8 cellular contexts compared by ENCODE assay signal in genomic region chr14:50311974-50312733, GRCh38. TPM values are rescaled to one million over a fixed set of nuclear protein-coding genes. Genes with fewer than 3 reads are reported as not detected.
DNase-seq lines count a peak whose midpoint lies in the region; ATAC-seq, FAIRE-seq and TF ChIP-seq lines count a peak whose summit lies in the region.

A gene with protein sequence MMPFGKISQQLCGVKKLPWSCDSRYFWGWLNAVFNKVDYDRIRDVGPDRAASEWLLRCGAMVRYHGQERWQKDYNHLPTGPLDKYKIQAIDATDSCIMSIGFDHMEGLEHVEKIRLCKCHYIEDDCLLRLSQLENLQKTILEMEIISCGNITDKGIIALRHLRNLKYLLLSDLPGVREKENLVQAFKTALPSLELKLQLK (plus strand): TSS chr14:50312324. CDS start chr14:50321488, 9,164 bp downstream.
Gene L2HGDH, minus strand, starts transcription at chr14:50312229. Its CDS starts 79 bp downstream, at chr14:50312150.

- H3K4me1 ChIP-seq in Caco-2 (0 out of 2 replicates have a peak, but pooled peaks cover 5% of the 10 kb centered on the region), NT2/D1 (ENCODE audit: insufficient read depth, insufficient read length) (no peaks in the 10 kb centered on the region), endocrine pancreas (ENCODE audit: control insufficient read depth, insufficient read depth, low read length) (peaks cover 11% of the 10 kb centered on the region)

- no TSS peak for BruUV-seq in Caco-2 (replicated peaks; lab: Mats Ljungman, UMichigan)

- no peaks in the 10 kb centered on the region for H3K27me3 Mint-ChIP-seq in Caco-2 (ENCODE audit: insufficient read depth, unreplicated experiment)
- no peaks in the 10 kb centered on the region for H3K27me3 Mint-ChIP-seq in activated CD8-positive, alpha-beta memory T cell treated with anti-CD3 and anti-CD28 coated beads, Interleukin-2, amount 10 ng/mL, durations not matched to agents 7 days and 5 days
- H3K27me3 Mint-ChIP-seq in mesothelial cell of epicardium (ENCODE audit: low read depth): no peaks in the 10 kb centered on the region

- H3K4me3 ChIP-seq in Caco-2 (ENCODE audit: low read depth, low read length) (peak within 1 kb of the TSS; percentile 78), NT2/D1 (ENCODE audit: insufficient read length, low read depth) (peak within 1 kb of the TSS; percentile 84), endocrine pancreas (ENCODE audit: control insufficient read depth, insufficient read depth, low read length) (peak within 1 kb of the TSS; percentile 87)

- DNase-seq in Caco-2: peak; percentile 94 to 96
- peak; percentile 91 for DNase-seq in HTR-8/SVneo (ENCODE audit: insufficient read length, low spot score)
- peak; percentile 89 for DNase-seq in NT2/D1 (ENCODE audit: low read depth, low spot score)
- DNase-seq in activated CD8-positive, alpha-beta memory T cell treated with anti-CD3 and anti-CD28 coated beads, Interleukin-2, amount 10 ng/mL, durations not matched to agents 7 days and 5 days: peak; percentile 93
- DNase-seq in mesothelial cell of epicardium (ENCODE audit: low spot score in 2 of 2, unreplicated experiment in 2 of 2): peak; percentile 77 to 87
- peak; percentile 87 to 89 for DNase-seq in stimulated activated CD8-positive, alpha-beta memory T cell treated with anti-CD3 and anti-CD28 coated beads, Interleukin-15, amount 100 ng/mL, for 48 hours (ENCODE audit: low read depth in 2 of 2)

- TF ChIP-seq CTCF in Caco-2 (IDR thresholded peaks at IDR 0.05; ENCODE audit: insufficient read depth in 1 of 2, low read depth in 1 of 2, low read length in 1 of 2, severe bottlenecking in 1 of 2, unreplicated experiment in 1 of 2) (peak in 1 of 2 experiments; percentile 7), mesothelial cell of epicardium (IDR thresholded peaks at IDR 0.05; ENCODE audit: unreplicated experiment) (no peak)

- H3K4me1 Mint-ChIP-seq in Caco-2 (ENCODE audit: low read depth, unreplicated experiment): peaks cover 7% of the 10 kb centered on the region
- H3K4me1 Mint-ChIP-seq in activated CD8-positive, alpha-beta memory T cell treated with anti-CD3 and anti-CD28 coated beads, Interleukin-2, amount 10 ng/mL, durations not matched to agents 7 days and 5 days: peaks cover 46% of the 10 kb centered on the region
- H3K4me1 Mint-ChIP-seq in mesothelial cell of epicardium: peaks cover 18% of the 10 kb centered on the region

- POLR2A ChIA-PET in Caco-2 (lab: Charles Lee): interaction anchor here (0.6 to 1.0 kb wide), 9 partner anchors 9 to 543 kb away, joined by 3 to 7 read pairs (median 4); no protein-coding TSS in a partner anchor

- H3K27me3 ChIP-seq in Caco-2 (replicated peaks; ENCODE audit: control insufficient read depth, insufficient read depth, low read length) (no peaks in the 10 kb centered on the region), NT2/D1 (ENCODE audit: insufficient read depth, insufficient read length) (no peaks in the 10 kb centered on the region), endocrine pancreas (ENCODE audit: control insufficient read depth, insufficient read depth, low read length) (no peaks in the 10 kb centered on the region)

- H3K9me3 ChIP-seq in Caco-2: no peaks in the 10 kb centered on the region
- peaks cover 7% of the 10 kb centered on the region; the same call in 1 of the 2 replicates for H3K9me3 ChIP-seq in NT2/D1 (ENCODE audit: insufficient read depth, low read length)
- no peaks in the 10 kb centered on the region for H3K9me3 ChIP-seq in endocrine pancreas (ENCODE audit: control insufficient read depth, low read length)

- H3K36me3 Mint-ChIP-seq in Caco-2 (ENCODE audit: insufficient read depth, unreplicated experiment) (peaks cover 37% of the 10 kb centered on the region), mesothelial cell of epicardium (peaks cover 24% of the 10 kb centered on the region)
- H3K36me3 Mint-ChIP-seq in activated CD8-positive, alpha-beta memory T cell treated with anti-CD3 and anti-CD28 coated beads, Interleukin-2, amount 10 ng/mL, durations not matched to agents 7 days and 5 days: peaks cover 39% of the 10 kb centered on the region

- peak within 1 kb of the TSS; percentile 87 for H3K4me3 Mint-ChIP-seq in Caco-2 (ENCODE audit: unreplicated experiment)
- H3K4me3 Mint-ChIP-seq in activated CD8-positive, alpha-beta memory T cell treated with anti-CD3 and anti-CD28 coated beads, Interleukin-2, amount 10 ng/mL, durations not matched to agents 7 days and 5 days: peak within 1 kb of the TSS; percentile 91
- H3K4me3 Mint-ChIP-seq in mesothelial cell of epicardium: peak within 1 kb of the TSS; percentile 89

- peak; percentile 94 for ATAC-seq in GM21381 (IDR thresholded peaks at IDR 0.05; ENCODE audit: unreplicated experiment)
- peak; percentile 95 for ATAC-seq in activated CD8-positive, alpha-beta memory T cell treated with anti-CD3 and anti-CD28 coated beads, Interleukin-2, amount 10 ng/mL, durations not matched to agents 7 days and 5 days

- peak within 1 kb of the TSS; percentile 92 for H3K27ac Mint-ChIP-seq in Caco-2 (ENCODE audit: unreplicated experiment)
- H3K27ac Mint-ChIP-seq in activated CD8-positive, alpha-beta memory T cell treated with anti-CD3 and anti-CD28 coated beads, Interleukin-2, amount 10 ng/mL, durations not matched to agents 7 days and 5 days: peak within 1 kb of the TSS; percentile 97
- H3K27ac Mint-ChIP-seq in mesothelial cell of epicardium: peak within 1 kb of the TSS; percentile 98

- H3K9me3 Mint-ChIP-seq in Caco-2 (ENCODE audit: unreplicated experiment) (no peaks in the 10 kb centered on the region), mesothelial cell of epicardium (peaks cover 17% of the 10 kb centered on the region)
- peaks cover 2% of the 10 kb centered on the region for H3K9me3 Mint-ChIP-seq in activated CD8-positive, alpha-beta memory T cell treated with anti-CD3 and anti-CD28 coated beads, Interleukin-2, amount 10 ng/mL, durations not matched to agents 7 days and 5 days (ENCODE audit: low read depth)

- H3K36me3 ChIP-seq in Caco-2 (ENCODE audit: control insufficient read depth, insufficient read depth, low read length): no peaks in the 10 kb centered on the region
- H3K36me3 ChIP-seq in NT2/D1 (ENCODE audit: insufficient read depth, insufficient read length, low read length): no peaks in the 10 kb centered on the region
- no peaks in the 10 kb centered on the region for H3K36me3 ChIP-seq in endocrine pancreas (ENCODE audit: control insufficient read depth, insufficient read depth, low read length)

- CTCF ChIA-PET in Caco-2 (lab: Charles Lee): interaction anchor here (0.6 to 2.9 kb wide), 8 partner anchors 9 to 1270 kb away, joined by 3 to 17 read pairs (median 4); partner anchors contain the start of gene MAP4K5
- CTCF ChIA-PET in activated CD8-positive, alpha-beta memory T cell treated with anti-CD3 and anti-CD28 coated beads, Interleukin-2, amount 10 ng/mL, durations not matched to agents 7 days and 5 days (lab: Charles Lee): interaction anchor here (0.8 to 2.7 kb wide), 4 partner anchors 9 to 220 kb away, joined by 3 to 33 read pairs (median 4); partner anchors contain the start of genes MAP4K5 and SOS2

- intact Hi-C loops in Caco-2 (cut with micrococcal nuclease; ENCODE audit: unreplicated experiment): loop anchor here (5.0 kb wide), 3 partner anchors 70 to 450 kb away; partner anchors contain the start of gene SOS2

- FAIRE-seq in HTR-8/SVneo (lab: Jason Lieb, UNC): peak; percentile 65

- peak within 1 kb of the TSS; percentile 84 for H3K9ac ChIP-seq in NT2/D1 (ENCODE audit: insufficient read length, low read depth)
- peak within 1 kb of the TSS; percentile 85 for H3K9ac ChIP-seq in endocrine pancreas (ENCODE audit: control insufficient read depth, insufficient read depth, low read length)

RNA-seq across cellular contexts. Expression of the first gene that starts in this region (rescaled TPM):
- total RNA-seq in Caco-2 (2022): 25.8 and 27.6 TPM in 2 replicates
- 10 to 100 TPM; 13.3 to 16.1 TPM for total RNA-seq in activated CD8-positive, alpha-beta memory T cell treated with anti-CD3 and anti-CD28 coated beads, Interleukin-2, amount 10 ng/mL, durations not matched to agents 7 days and 5 days
- total RNA-seq in mesothelial cell of epicardium: 18.6 to 21.7 TPM (median 21.4 TPM) in 3 replicates

RNA-seq across cellular contexts. Expression of gene L2HGDH, which starts in this region (rescaled TPM):
- total RNA-seq in Caco-2 (2022) (25.0 and 27.6 TPM in 2 replicates), mesothelial cell of epicardium (11.0 to 12.1 TPM (median 11.2 TPM) in 3 replicates)
- total RNA-seq in activated CD8-positive, alpha-beta memory T cell treated with anti-CD3 and anti-CD28 coated beads, Interleukin-2, amount 10 ng/mL, durations not matched to agents 7 days and 5 days: 10 to 100 TPM; 13.5 to 15.0 TPM

Comparison
In these comparisons a context has a peak if more than half of its experiments do, and no peak if none do; other contexts are left out.
1. Peak in every context shown above with its lines: DNase-seq, ATAC-seq and H3K4me3 ChIP-seq.